ENCODE assay signal across 8 cellular contexts in genomic region chr2:45169339-45170190, GRCh38.
DNase-seq lines count a peak whose midpoint lies in the region; ATAC-seq and TF ChIP-seq lines count a peak whose summit lies in the region.

No MANE protein-coding gene starts in this region.

- no peak overlapping the region; the same call in 1 of the 2 replicates for H3K27ac ChIP-seq in KMS-11
- H3K27ac ChIP-seq in upper lobe of right lung = no peak overlapping the region

- no peaks in the 10 kb centered on the region for H3K27me3 ChIP-seq in KMS-11 (ENCODE audit: insufficient read depth, low read depth)
- peaks cover 77% of the 10 kb centered on the region for H3K27me3 ChIP-seq in upper lobe of right lung

- H2AFZ ChIP-seq in KMS-11 (ENCODE audit: low read depth) = peak overlapping the region; percentile 84

- TF ChIP-seq CTCF in KMS-11 (conservative IDR thresholded peaks at IDR 0.05; ENCODE audit: low read depth, low read length) = no peak
- TF ChIP-seq CTCF in MCF 10A (IDR thresholded peaks at IDR 0.05; ENCODE audit: unreplicated experiment) = no peak
- no peak for TF ChIP-seq CTCF in upper lobe of right lung (IDR thresholded peaks at IDR 0.05)

- H3K36me3 ChIP-seq in KMS-11 (ENCODE audit: insufficient read depth) (no peaks in the 10 kb centered on the region), upper lobe of right lung (no peaks in the 10 kb centered on the region)

- BruUV-seq in MCF 10A (replicated peaks; lab: Mats Ljungman, UMichigan) = no TSS peak

- H3K27ac Mint-ChIP-seq in MCF 10A (ENCODE audit: low read depth, unreplicated experiment) = peak overlapping the region; percentile 92

- H3K36me3 Mint-ChIP-seq in MCF 10A (ENCODE audit: insufficient read depth, unreplicated experiment) = no peaks in the 10 kb centered on the region

- peak overlapping the region; percentile 95 for H3K4me3 Mint-ChIP-seq in MCF 10A (ENCODE audit: unreplicated experiment)

- intact Hi-C loops in MCF 10A (cut with micrococcal nuclease) = loop anchor here (1.0 to 5.0 kb wide), 4 partner anchors 113 to 187 kb away; partner anchors contain the start of gene SIX2
- intact Hi-C loops in upper lobe of right lung (cut with DNase I) = no loop called here

- POLR2A ChIA-PET in MCF 10A (lab: Yijun Ruan, JAX) = interaction anchor here (0.6 to 3.5 kb wide), 17 partner anchors 9 to 1546 kb away, joined by 3 to 18 read pairs (median 4); partner anchors contain the start of gene SIX2

- CTCF ChIA-PET in MCF 10A (lab: Yijun Ruan, JAX) = interaction anchor here (0.6 to 3.0 kb wide), 11 partner anchors 9 to 324 kb away, joined by 3 to 21 read pairs (median 4); no protein-coding TSS in a partner anchor

- H4K20me1 ChIP-seq in KMS-11 (ENCODE audit: insufficient read depth) = no peaks in the 10 kb centered on the region

- H3K4me3 ChIP-seq in KMS-11 (IDR thresholded peaks at IDR 0.05; ENCODE audit: insufficient read depth, low read depth, low read length) = peak overlapping the region; percentile 70
- peak overlapping the region; percentile 37 for H3K4me3 ChIP-seq in upper lobe of right lung

- H3K4me1 Mint-ChIP-seq in MCF 10A (ENCODE audit: insufficient read depth, unreplicated experiment) = peaks cover 26% of the 10 kb centered on the region

- H3K27me3 Mint-ChIP-seq in MCF 10A (ENCODE audit: insufficient read depth, unreplicated experiment) = no peaks in the 10 kb centered on the region

- H3K4me2 ChIP-seq in KMS-11 = peak overlapping the region; percentile 52; the same call in 1 of the 2 replicates

- peak; percentile 58 for ATAC-seq in upper lobe of right lung

- H3K4me1 ChIP-seq in KMS-11 (ENCODE audit: low read depth, poor library complexity, severe bottlenecking) = peaks cover 4% of the 10 kb centered on the region
- H3K4me1 ChIP-seq in upper lobe of right lung = peaks cover 12% of the 10 kb centered on the region

- DNase-seq in DMS53 treated with DMSO at 0.1 percent for 48 hours (lab: John Stamatoyannopoulos, UW; ENCODE audit: unreplicated experiment) (peak; percentile 45), MCF 10A (ENCODE audit: unreplicated experiment) (peak; percentile 57), left kidney (ENCODE audit: low read depth, low spot score) (peak; percentile 72), upper lobe of right lung (peak; percentile 65), AML-193 (lab: John Stamatoyannopoulos, UW) (no peak), inferior parietal cortex (ENCODE audit: extremely low spot score) (no peak)
- no peak for DNase-seq in stimulated activated CD4-positive, alpha-beta T cell treated with anti-CD3 and anti-CD28 coated beads, Interleukin-4, amount 100 ng/mL, for 4 hours

- H3K79me2 ChIP-seq in KMS-11 (ENCODE audit: insufficient read depth, low read depth) = no peaks in the 10 kb centered on the region

- H3K9me3 Mint-ChIP-seq in MCF 10A (ENCODE audit: unreplicated experiment) = no peaks in the 10 kb centered on the region

- no peaks in the 10 kb centered on the region for H3K9me3 ChIP-seq in upper lobe of right lung

- H3K9ac ChIP-seq in KMS-11 = peak overlapping the region; percentile 70

Comparison
In these comparisons a context has a peak if more than half of its experiments do, and no peak if none do; other contexts are left out.
1. DNase-seq: peak in DMS53 treated with DMSO at 0.1 percent for 48 hours (single experiment), MCF 10A (single experiment), left kidney (single experiment) and upper lobe of right lung (single experiment); none in AML-193 (0 of 2), stimulated activated CD4-positive, alpha-beta T cell treated with anti-CD3 and anti-CD28 coated beads, Interleukin-4, amount 100 ng/mL, for 4 hours (0 of 2) and inferior parietal cortex (single experiment).